In genomic region chr18:78069784-78070664, GRCh38 we compare ENCODE assay signal across 16 cellular contexts.
A peak's percentile ranks its signal among the peaks of the same experiment; 100 is the strongest.
DNase-seq lines count a peak whose midpoint lies in the region; TF ChIP-seq lines count a peak whose summit lies in the region.
"Had no signal": no experiment of that assay in that cellular context is flagged by ENCODE, and none has a peak within 500 bp of the region (broad histone marks: within the 10 kb centered on the region; RNA-seq: fewer than 3 reads in every experiment).

No MANE protein-coding gene starts in this region.

- no peaks in the 10 kb centered on the region for H3K9me2 ChIP-seq in hepatocyte (replicated peaks; ENCODE audit: insufficient read depth)

- no peaks in the 10 kb centered on the region for H3K9me3 ChIP-seq in hepatocyte (ENCODE audit: low read depth)
- no peaks in the 10 kb centered on the region for H3K9me3 ChIP-seq in Caco-2

- no TSS peak for BruUV-seq in Caco-2 (replicated peaks; lab: Mats Ljungman, UMichigan)

- in situ Hi-C loops in KBM-7 (cut with MboI; ENCODE audit: low pct_unique_long_range_greater_than_20kb, low sequenced_read_pairs), result no loop called here

- H3K4me1 Mint-ChIP-seq in Caco-2 (ENCODE audit: low read depth, unreplicated experiment), result no peaks in the 10 kb centered on the region

- WGBS in hepatocyte (ENCODE audit: low lambda C conversion rate, missing lambda C conversion rate), result 72% methylated on average over 13 of the region's 13 CpGs

- peak; percentile 30 for DNase-seq in DMS153 treated with DMSO at 0.1 percent for 48 hours (lab: John Stamatoyannopoulos, UW; ENCODE audit: unreplicated experiment)
- peak; percentile 76 for DNase-seq in NCI-H2029 treated with DMSO at 0.1 percent for 48 hours (lab: John Stamatoyannopoulos, UW)
- peak; percentile 34 for DNase-seq in hepatocyte (ENCODE audit: low spot score)
- peak; percentile 20 for DNase-seq in putamen (ENCODE audit: low spot score)
- no peak for DNase-seq in KBM-7
- DNase-seq in mesenteric fat pad (ENCODE audit: low spot score), result no peak
- DNase-seq in Caco-2, result no peak
- DNase-seq in ecto neural progenitor cell (ENCODE audit: low spot score), result no peak
- DNase-seq: activated CD4-positive, alpha-beta T cell treated with anti-CD3 and anti-CD28 coated beads for 1 hour; activated T-cell treated with anti-CD3 and anti-CD28 coated beads for 4 hours; H7; mesendoderm; NCI-H2227 treated with DMSO at 0.1 percent for 48 hours; stimulated activated CD4-positive, alpha-beta T cell treated with anti-CD3 and anti-CD28 coated beads, Interleukin-2, amount 100 ng/mL, for 24 hours had no signal

- H3K79me2 ChIP-seq in hepatocyte, result no peaks in the 10 kb centered on the region
- H3K79me2 ChIP-seq: parathyroid adenoma had no signal

- CTCF ChIA-PET in Caco-2 (lab: Charles Lee), result no interaction called here

- no peak overlapping the region for H2AFZ ChIP-seq in hepatocyte
- H2AFZ ChIP-seq: parathyroid adenoma had no signal

- H3K4me1 ChIP-seq in hepatocyte (ENCODE audit: insufficient read depth) (no peaks in the 10 kb centered on the region), Caco-2 (no peaks in the 10 kb centered on the region)
- H3K4me1 ChIP-seq: parathyroid adenoma had no signal

- H3K36me3 Mint-ChIP-seq in Caco-2 (ENCODE audit: insufficient read depth, unreplicated experiment), result no peaks in the 10 kb centered on the region

- no peaks in the 10 kb centered on the region for H3K36me3 ChIP-seq in hepatocyte (replicated peaks; ENCODE audit: insufficient read depth, low read depth)
- no peaks in the 10 kb centered on the region for H3K36me3 ChIP-seq in Caco-2 (ENCODE audit: control insufficient read depth, insufficient read depth, low read length)

- intact Hi-C loops in Caco-2 (cut with micrococcal nuclease; ENCODE audit: unreplicated experiment), result no loop called here

- H3K4me3 ChIP-seq in hepatocyte, result no peak overlapping the region
- no peak overlapping the region for H3K4me3 ChIP-seq in Caco-2 (ENCODE audit: low read depth, low read length)

- no peaks in the 10 kb centered on the region for H3K9me3 Mint-ChIP-seq in Caco-2 (ENCODE audit: unreplicated experiment)
- H3K9me3 Mint-ChIP-seq: T-helper 1 cell treated with Interleukin-12 subunit alpha and Interleukin-12 subunit beta and Interleukin-4 antibody, amounts not matched to agents 30 μg/mL and 1 μg/mL, for 36 hours had no signal

- no peaks in the 10 kb centered on the region for H3K27me3 Mint-ChIP-seq in Caco-2 (ENCODE audit: insufficient read depth, unreplicated experiment)

- H3K27ac Mint-ChIP-seq in Caco-2 (ENCODE audit: unreplicated experiment), result no peak overlapping the region
- H3K27ac Mint-ChIP-seq: T-helper 1 cell treated with Interleukin-12 subunit alpha and Interleukin-12 subunit beta and Interleukin-4 antibody, amounts not matched to agents 30 μg/mL and 1 μg/mL, for 36 hours had no signal

- no peak overlapping the region for H3K27ac ChIP-seq in hepatocyte
- H3K27ac ChIP-seq: parathyroid adenoma had no signal

- H3K4me3 Mint-ChIP-seq in Caco-2 (ENCODE audit: unreplicated experiment), result no peak overlapping the region
- H3K4me3 Mint-ChIP-seq: T-helper 1 cell treated with Interleukin-12 subunit alpha and Interleukin-12 subunit beta and Interleukin-4 antibody, amounts not matched to agents 30 μg/mL and 1 μg/mL, for 36 hours had no signal

- POLR2A ChIA-PET in Caco-2 (lab: Charles Lee), result no interaction called here

- H3K27me3 ChIP-seq in hepatocyte (peaks cover 6% of the 10 kb centered on the region), Caco-2 (replicated peaks; ENCODE audit: control insufficient read depth, insufficient read depth, low read length) (no peaks in the 10 kb centered on the region)

- no peaks in the 10 kb centered on the region for H4K20me1 ChIP-seq in hepatocyte (ENCODE audit: insufficient read depth, poor library complexity, severe bottlenecking)

- TF ChIP-seq CTCF in hepatocyte (IDR thresholded peaks at IDR 0.05; ENCODE audit: poor library complexity) (no peak), Caco-2 (IDR thresholded peaks at IDR 0.05; ENCODE audit: insufficient read depth in 1 of 2, low read depth in 1 of 2, low read length in 1 of 2, severe bottlenecking in 1 of 2, unreplicated experiment in 1 of 2) (no peak)

- H3K4me2 ChIP-seq in hepatocyte, result no peak overlapping the region

Comparison
In these comparisons a context has a peak if more than half of its experiments do, and no peak if none do; other contexts are left out.
1. DNase-seq: peak in DMS153 treated with DMSO at 0.1 percent for 48 hours (single experiment), NCI-H2029 treated with DMSO at 0.1 percent for 48 hours (single experiment), hepatocyte (single experiment) and putamen (single experiment); none in KBM-7 (single experiment), mesenteric fat pad (single experiment), Caco-2 (0 of 2) and ecto neural progenitor cell (single experiment).